Comparison of ENCODE assay signal across 26 cellular contexts in genomic region chr14:101350021-101350420, GRCh38.
"Had no signal": no experiment of that assay in that cellular context is flagged by ENCODE, and none has a peak within 500 bp of the region (broad histone marks: within the 10 kb centered on the region; RNA-seq: fewer than 3 reads in every experiment).

No MANE protein-coding gene starts in this region.

- DNase-seq: activated CD4-positive, alpha-beta memory T cell treated with anti-CD3 and anti-CD28 coated beads, Interleukin-2, amount 10 ng/mL, durations not matched to agents 7 days and 5 days; activated CD4-positive, alpha-beta T cell treated with anti-CD3 and anti-CD28 coated beads, Interleukin-2, amount 50 U/mL, for 1 hour; activated CD4-positive, CD25-positive, alpha-beta regulatory T cell; activated naive CD4-positive, alpha-beta T cell treated with Interleukin-2 at 50 U/mL for 16 hours; activated naive CD8-positive, alpha-beta T cell treated with anti-CD3 and anti-CD28 coated beads, Interleukin-2, amount 50 U/mL, for 24 hours; activated T-cell treated with anti-CD3 and anti-CD28 coated beads, Interleukin-2, amount 50 U/mL, for 1 hour; amniotic stem cell; Karpas-422; NCI-H1048; NCI-H146; NCI-H187 treated with DMSO at 0.1 percent for 48 hours; NCI-H2081 treated with DMSO at 0.1 percent for 48 hours; NCI-H446; NCI-H524; Right ventricle myocardium superior; SJCRH30; SK-N-SH; T-helper 1 cell had no signal

- FAIRE-seq: bronchial epithelial cell, K562 had no signal

- H3K4me3 ChIP-seq: ascending aorta, body of pancreas, K562, Peyer's patch, SJCRH30 had no signal

- H3K36me3 ChIP-seq: ascending aorta, Peyer's patch, SJCRH30 had no signal

- H3K9ac ChIP-seq: SK-N-SH had no signal

- H3K4me1 ChIP-seq: ascending aorta, body of pancreas, Peyer's patch, SJCRH30 had no signal

- H3K9me3 ChIP-seq: SJCRH30 had no signal

- H3K4me1 Mint-ChIP-seq: activated CD4-positive, alpha-beta memory T cell treated with anti-CD3 and anti-CD28 coated beads, Interleukin-2, amount 10 ng/mL, durations not matched to agents 7 days and 5 days; activated naive CD8-positive, alpha-beta T cell treated with anti-CD3 and anti-CD28 coated beads, Interleukin-2, amount 50 U/mL, for 24 hours had no signal

- ATAC-seq: activated naive CD4-positive, alpha-beta T cell treated with anti-CD3 and anti-CD28 coated beads, Interleukin-2, amount 50 U/mL, for 72 hours; activated naive CD8-positive, alpha-beta T cell treated with anti-CD3 and anti-CD28 coated beads, Interleukin-2, amount 50 U/mL, for 24 hours; K562 had no signal

- H3K27ac Mint-ChIP-seq: activated CD4-positive, alpha-beta memory T cell treated with anti-CD3 and anti-CD28 coated beads, Interleukin-2, amount 10 ng/mL, durations not matched to agents 7 days and 5 days; activated naive CD4-positive, alpha-beta T cell treated with anti-CD3 and anti-CD28 coated beads, Interleukin-2, amount 50 U/mL, for 72 hours; activated naive CD8-positive, alpha-beta T cell treated with anti-CD3 and anti-CD28 coated beads, Interleukin-2, amount 50 U/mL, for 24 hours had no signal

- H3K4me3 Mint-ChIP-seq: activated CD4-positive, alpha-beta memory T cell treated with anti-CD3 and anti-CD28 coated beads, Interleukin-2, amount 10 ng/mL, durations not matched to agents 7 days and 5 days; activated naive CD8-positive, alpha-beta T cell treated with anti-CD3 and anti-CD28 coated beads, Interleukin-2, amount 50 U/mL, for 24 hours had no signal

- H3K27me3 Mint-ChIP-seq: activated CD4-positive, alpha-beta memory T cell treated with anti-CD3 and anti-CD28 coated beads, Interleukin-2, amount 10 ng/mL, durations not matched to agents 7 days and 5 days had no signal

- H3K27ac ChIP-seq: ascending aorta, body of pancreas, Peyer's patch, RWPE1, SJCRH30, VCaP had no signal
